Comparison of ENCODE assay signal across 19 cellular contexts in genomic region chr4:185681604-185682003, GRCh38.
"Had no signal": no experiment of that assay in that cellular context is flagged by ENCODE, and none has a peak within 500 bp of the region (broad histone marks: within the 10 kb centered on the region; RNA-seq: fewer than 3 reads in every experiment).

No MANE protein-coding gene starts in this region.

- H3K27ac ChIP-seq: dorsolateral prefrontal cortex, foreskin keratinocyte, ovary, thoracic aorta, VCaP had no signal

- H3K4me3 ChIP-seq: dorsolateral prefrontal cortex, ovary, sigmoid colon, thoracic aorta had no signal

- DNase-seq: activated CD4-positive, alpha-beta T cell treated with anti-CD3 and anti-CD28 coated beads, Interleukin-2, amount 50 U/mL, for 4 hours; activated CD4-positive, CD25-positive, alpha-beta regulatory T cell treated with anti-CD3 and anti-CD28 coated beads, Interleukin-2, amount 50 U/mL, for 72 hours; activated gamma-delta T cell; activated T-cell treated with anti-CD3 and anti-CD28 coated beads, Interleukin-2, amount 50 U/mL, for 72 hours; caudate nucleus; dorsolateral prefrontal cortex; endodermal cell; hypothalamus; ovary; sigmoid colon; stimulated activated naive B cell treated with anti-CD40 and anti-IgM and Interleukin-4, amounts not matched to agents 10 μg/mL and 1 μg/mL and 100 μg/mL, for 72 hours; T-helper 2 cell had no signal

- H3K27me3 ChIP-seq: dorsolateral prefrontal cortex, foreskin keratinocyte, ovary, sigmoid colon had no signal

- H3K36me3 Mint-ChIP-seq: activated naive CD4-positive, alpha-beta T cell treated with anti-CD3 and anti-CD28 coated beads, Interleukin-2, amount 50 U/mL, for 24 hours; stimulated activated naive B cell treated with anti-CD40 and anti-IgM and Interleukin-4, amounts not matched to agents 10 μg/mL and 1 μg/mL and 100 μg/mL, for 72 hours had no signal

- H3K4me1 Mint-ChIP-seq: activated naive CD4-positive, alpha-beta T cell treated with anti-CD3 and anti-CD28 coated beads, Interleukin-2, amount 50 U/mL, for 24 hours; stimulated activated naive B cell treated with anti-CD40 and anti-IgM and Interleukin-4, amounts not matched to agents 10 μg/mL and 1 μg/mL and 100 μg/mL, for 72 hours had no signal

- H3K9me3 Mint-ChIP-seq: activated naive CD4-positive, alpha-beta T cell treated with anti-CD3 and anti-CD28 coated beads, Interleukin-2, amount 50 U/mL, for 24 hours; activated T-cell treated with anti-CD3 and anti-CD28 coated beads, Interleukin-2, amount 50 U/mL, for 72 hours; endodermal cell had no signal

- H3K27ac Mint-ChIP-seq: activated naive CD4-positive, alpha-beta T cell treated with anti-CD3 and anti-CD28 coated beads, Interleukin-2, amount 50 U/mL, for 24 hours; activated T-cell treated with anti-CD3 and anti-CD28 coated beads, Interleukin-2, amount 50 U/mL, for 72 hours; endodermal cell; stimulated activated naive B cell treated with anti-CD40 and anti-IgM and Interleukin-4, amounts not matched to agents 10 μg/mL and 1 μg/mL and 100 μg/mL, for 72 hours had no signal

- FAIRE-seq: colon, keratinocyte had no signal

- H3K9me3 ChIP-seq: ovary, sigmoid colon, thoracic aorta had no signal

- H3K36me3 ChIP-seq: ovary, thoracic aorta had no signal

- ATAC-seq: activated T-cell treated with anti-CD3 and anti-CD28 coated beads, Interleukin-2, amount 50 U/mL, for 72 hours; stimulated activated naive B cell treated with anti-CD40 and anti-IgM and Interleukin-4, amounts not matched to agents 10 μg/mL and 1 μg/mL and 100 μg/mL, for 72 hours had no signal

- H3K4me3 Mint-ChIP-seq: activated naive CD4-positive, alpha-beta T cell treated with anti-CD3 and anti-CD28 coated beads, Interleukin-2, amount 50 U/mL, for 24 hours; activated T-cell treated with anti-CD3 and anti-CD28 coated beads, Interleukin-2, amount 50 U/mL, for 72 hours; endodermal cell; neural crest cell; stimulated activated naive B cell treated with anti-CD40 and anti-IgM and Interleukin-4, amounts not matched to agents 10 μg/mL and 1 μg/mL and 100 μg/mL, for 72 hours had no signal
